16 cellular contexts compared by ENCODE assay signal in the genomic region with DNA sequence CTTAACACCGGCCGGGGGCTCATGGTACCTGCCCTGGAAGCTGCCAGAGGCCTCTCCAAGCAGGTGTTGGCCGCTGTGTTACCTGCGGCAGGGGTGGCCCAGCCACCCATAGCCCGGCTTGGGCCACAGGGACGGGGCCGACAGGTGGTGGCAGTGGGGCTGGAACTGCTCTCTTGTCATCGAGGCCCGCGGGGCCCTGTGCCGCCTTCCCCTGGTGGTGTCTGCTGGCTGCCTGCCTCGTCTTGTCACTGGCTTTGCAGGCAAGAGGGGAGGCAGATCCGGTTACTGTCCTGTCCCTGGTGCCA. TPM values are rescaled to one million over a fixed set of nuclear protein-coding genes. Genes with fewer than 3 reads are reported as not detected.
DNase-seq lines count a peak whose midpoint lies in the region; ATAC-seq, FAIRE-seq and TF ChIP-seq lines count a peak whose summit lies in the region.
"Had no signal": no experiment of that assay in that cellular context is flagged by ENCODE, and none has a peak within 500 bp of the region (broad histone marks: within the 10 kb centered on the region; RNA-seq: fewer than 3 reads in every experiment).

No MANE protein-coding gene starts in this region.

- 52 to 91% (median 89%) methylated on average over 2 to 13 of the region's 13 CpGs for WGBS in heart left ventricle, 4 donors
- 70 to 73% methylated on average over 11 to 13 of the region's 13 CpGs for WGBS in pancreas, 2 donors

- TF ChIP-seq CTCF in right atrium auricular region (IDR thresholded peaks at IDR 0.05) (no peak), heart left ventricle (IDR thresholded peaks at IDR 0.05) (no peak), RWPE1 (conservative IDR thresholded peaks at IDR 0.05; ENCODE audit: low read depth) (no peak), pancreas (IDR thresholded peaks at IDR 0.05) (no peak), type B pancreatic cell (conservative IDR thresholded peaks at IDR 0.05) (no peak)

- POLR2A ChIA-PET in RWPE1 (lab: Yijun Ruan, JAX; ENCODE audit: low non-redundant PET) = no interaction called here

- H3K36me3 ChIP-seq in right atrium auricular region (no peaks in the 10 kb centered on the region), heart left ventricle (peaks cover 0 to 5% (median 0%) of the 10 kb centered on the region in 9 donors), pancreas (no peaks in the 10 kb centered on the region)

- DNase-seq in right atrium auricular region (ENCODE audit: low spot score) (no peak), heart left ventricle (no peak), RWPE1 (ENCODE audit: low spot score) (no peak), pancreas (peak in 1 of 6 donors; percentile 84), type B pancreatic cell (ENCODE audit: extremely low spot score, unreplicated experiment) (no peak), occipital lobe (lab: John Stamatoyannopoulos, UW) (no peak)
- no peak for DNase-seq in activated CD8-positive, alpha-beta memory T cell treated with anti-CD3 and anti-CD28 coated beads for 24 hours
- DNase-seq: CD4-positive, CD25-positive, alpha-beta regulatory T cell; GOT3; HFFc6; NCI-H1105; NCI-H187 treated with DMSO at 0.1 percent for 48 hours; PC-9 had no signal

- H3K27ac Mint-ChIP-seq in type B pancreatic cell = no peak overlapping the region
- H3K27ac Mint-ChIP-seq: CD4-positive, CD25-positive, alpha-beta regulatory T cell; HFFc6 had no signal

- no peak overlapping the region for H3K4me3 Mint-ChIP-seq in type B pancreatic cell
- H3K4me3 Mint-ChIP-seq: CD4-positive, CD25-positive, alpha-beta regulatory T cell; HFFc6 had no signal

- H3K27me3 Mint-ChIP-seq in type B pancreatic cell = no peaks in the 10 kb centered on the region
- H3K27me3 Mint-ChIP-seq: CD4-positive, CD25-positive, alpha-beta regulatory T cell had no signal

- peaks cover 15% of the 10 kb centered on the region for H3K4me1 Mint-ChIP-seq in type B pancreatic cell (ENCODE audit: unreplicated experiment)

- no peaks in the 10 kb centered on the region for H3K9me3 ChIP-seq in right atrium auricular region
- H3K9me3 ChIP-seq in heart left ventricle = no peaks in the 10 kb centered on the region
- H3K9me3 ChIP-seq in pancreas = no peaks in the 10 kb centered on the region

- ATAC-seq in heart left ventricle (no peak), pancreas (no peak), HG03175 (IDR thresholded peaks at IDR 0.05; ENCODE audit: unreplicated experiment) (no peak)

- H3K27ac ChIP-seq in right atrium auricular region (peak overlapping the region; percentile 71 to 80), heart left ventricle (peak overlapping the region in 5 of 12 donors; percentile 34 to 77 (median 54)), RWPE1 (peak overlapping the region; percentile 88), pancreas (peak overlapping the region in 3 of 4 donors; percentile 28 to 67 (median 46))
- H3K27ac ChIP-seq: KMS-11, PC-9 had no signal

- intact Hi-C loops in heart left ventricle (cut with DNase I) (no loop called here), pancreas (cut with DNase I) (no loop called here)

- TF ChIP-seq POLR2A in heart left ventricle (IDR thresholded peaks at IDR 0.05) = no peak

- no peak overlapping the region for H3K4me3 ChIP-seq in right atrium auricular region
- H3K4me3 ChIP-seq in heart left ventricle = no peak overlapping the region
- no peak overlapping the region for H3K4me3 ChIP-seq in pancreas
- H3K4me3 ChIP-seq: PC-9 had no signal

- peaks cover 0 to 65% of the 10 kb centered on the region in 2 donors for H3K4me1 ChIP-seq in right atrium auricular region
- peaks cover 0 to 66% (median 24%) of the 10 kb centered on the region in 12 donors for H3K4me1 ChIP-seq in heart left ventricle
- peaks cover 29 to 50% (median 40%) of the 10 kb centered on the region in 3 donors for H3K4me1 ChIP-seq in pancreas

- FAIRE-seq in pancreas (lab: Jason Lieb, UNC) = no peak
- FAIRE-seq: D721Med had no signal

- CTCF ChIA-PET in RWPE1 (lab: Yijun Ruan, JAX) = interaction anchor here (0.6 kb wide), 1 partner anchor 181 kb away, joined by 4 read pairs; no protein-coding TSS in a partner anchor

- no peaks in the 10 kb centered on the region for H3K27me3 ChIP-seq in right atrium auricular region
- H3K27me3 ChIP-seq in heart left ventricle = no peaks in the 10 kb centered on the region
- H3K27me3 ChIP-seq in pancreas = no peaks in the 10 kb centered on the region

- H3K9me3 Mint-ChIP-seq in type B pancreatic cell = no peaks in the 10 kb centered on the region
- H3K9me3 Mint-ChIP-seq: CD4-positive, CD25-positive, alpha-beta regulatory T cell; HFFc6 had no signal

- peaks cover 5% of the 10 kb centered on the region for H3K36me3 Mint-ChIP-seq in type B pancreatic cell
- H3K36me3 Mint-ChIP-seq: CD4-positive, CD25-positive, alpha-beta regulatory T cell had no signal

RNA-seq across cellular contexts. Expression of a gene that starts 27.1 kb away (rescaled TPM):
- total RNA-seq in right atrium auricular region = 10 to 100 TPM; 37.1 to 55.7 TPM
- total RNA-seq in heart left ventricle = 10 to 100 TPM; 23.4 to 48.4 (median 38.5) TPM
- 10 to 100 TPM; 18.1 to 35.3 TPM for polyA plus RNA-seq in heart left ventricle
- total RNA-seq in pancreas = 10 to 100 TPM; 32.0 to 50.3 (median 41.9) TPM
- 10 to 100 TPM; 32.9 to 61.5 TPM for polyA plus RNA-seq in pancreas
- 101 and 112 TPM in 2 replicates for total RNA-seq in type B pancreatic cell (ENCODE audit: low replicate concordance)
- total RNA-seq in occipital lobe = 18.4 TPM

RNA-seq across cellular contexts. Expression of a gene that starts 48.5 kb away (rescaled TPM):
- under 1 TPM in 1 of 2 donors, not detected in 1; 0.15 TPM for total RNA-seq in right atrium auricular region
- 1 to 10 TPM in 1 of 9 donors, under 1 TPM in 7, not detected in 1; 0.19 to 4.2 (median 0.56) TPM for total RNA-seq in heart left ventricle
- under 1 TPM; 0.15 to 0.36 TPM for polyA plus RNA-seq in heart left ventricle
- total RNA-seq in pancreas = 1 to 10 TPM in 2 of 6 donors, under 1 TPM in 4; 0.37 to 1.6 (median 0.71) TPM
- 1 to 10 TPM in 1 of 2 donors, under 1 TPM in 1; 0.76 to 1.9 TPM for polyA plus RNA-seq in pancreas
- total RNA-seq in type B pancreatic cell (ENCODE audit: low replicate concordance) = 13.7 and 39.9 TPM in 2 replicates
- total RNA-seq in occipital lobe = 4.2 TPM
